In the genomic region with DNA sequence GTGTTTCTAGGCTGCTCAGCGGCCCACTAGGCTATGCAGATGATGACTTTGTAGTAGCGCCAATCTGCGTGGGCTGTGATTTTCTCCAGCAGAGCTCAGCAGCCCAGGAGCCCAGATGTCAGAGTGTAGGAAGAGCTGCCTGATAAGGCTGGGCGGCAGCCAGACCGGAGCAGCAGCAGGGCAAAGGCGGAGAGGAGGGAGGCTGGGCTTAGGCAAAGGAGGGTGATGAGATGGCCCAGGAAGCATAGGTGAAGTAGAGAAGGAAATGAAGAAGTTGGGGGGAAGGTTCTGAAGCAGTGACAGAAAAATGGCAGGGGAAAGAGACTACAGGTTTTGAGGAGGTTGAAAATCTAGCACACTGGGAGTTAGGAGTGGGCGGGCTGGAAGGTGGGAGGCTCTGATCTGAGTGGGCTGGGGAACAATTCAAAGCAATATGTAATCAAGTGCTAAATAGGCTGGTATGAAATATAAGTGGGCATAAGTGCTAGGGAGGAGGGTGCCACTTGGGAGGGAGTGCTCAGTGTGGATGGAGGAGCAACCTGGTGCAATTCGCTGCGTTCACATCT, we compare ENCODE assay signal across 11 cellular contexts. TPM values are rescaled to one million over a fixed set of nuclear protein-coding genes. Genes with fewer than 3 reads are reported as not detected.
DNase-seq lines count a peak whose midpoint lies in the region; ATAC-seq and TF ChIP-seq lines count a peak whose summit lies in the region.
"Had no signal": no experiment of that assay in that cellular context is flagged by ENCODE, and none has a peak within 500 bp of the region (broad histone marks: within the 10 kb centered on the region; RNA-seq: fewer than 3 reads in every experiment).

No MANE protein-coding gene starts in this region.

- DNase-seq in D341Med (ENCODE audit: low spot score) (peak; percentile 73), NCI-H69 (lab: John Stamatoyannopoulos, UW) (peak; percentile 5), fibroblast of villous mesenchyme (ENCODE audit: low read depth) (peak; percentile 73), mucosa of gallbladder (ENCODE audit: low spot score) (peak; percentile 39), NCI-H510A treated with DMSO at 0.1 percent for 48 hours (lab: John Stamatoyannopoulos, UW) (no peak)
- DNase-seq: activated T-cell treated with anti-CD3 and anti-CD28 coated beads for 4 hours; stimulated activated CD4-positive, alpha-beta T cell treated with anti-CD3 and anti-CD28 coated beads, Interleukin-1b, Interleukin-23, amount 100 ng/mL, for 48 hours had no signal

- ATAC-seq in HG02981 (IDR thresholded peaks at IDR 0.05; ENCODE audit: unreplicated experiment) (no peak), GM19467 (IDR thresholded peaks at IDR 0.05; ENCODE audit: unreplicated experiment) (no peak), GM21360 (IDR thresholded peaks at IDR 0.05; ENCODE audit: unreplicated experiment) (no peak)
- ATAC-seq: stimulated activated effector memory CD8-positive, alpha-beta T cell treated with anti-CD3 and anti-CD28 coated beads, Interleukin-12 subunit alpha, Interleukin-12 subunit beta, amount 100 ng/mL, for 72 hours had no signal

- H3K4me3 ChIP-seq in fibroblast of villous mesenchyme (ENCODE audit: low read depth, low read length) = no peak overlapping the region

- no peak for TF ChIP-seq CTCF in fibroblast of villous mesenchyme (IDR thresholded peaks at IDR 0.05; ENCODE audit: insufficient read depth, low read depth, low read length)

RNA-seq across cellular contexts. Expression of a gene that starts 29.3 kb away (rescaled TPM):
- total RNA-seq in fibroblast of villous mesenchyme = 1,019 and 1,625 TPM in 2 replicates
- total RNA-seq in mucosa of gallbladder = 505 TPM

RNA-seq across cellular contexts. Expression of a gene that starts 50.6 kb away (rescaled TPM):
- total RNA-seq in fibroblast of villous mesenchyme (0.64 and 2.2 TPM in 2 replicates), mucosa of gallbladder (0.20 TPM)
